Comparison of ENCODE assay signal across 8 cellular contexts in genomic region chrX:103685396-103685795, GRCh38. TPM values are rescaled to one million over a fixed set of nuclear protein-coding genes. Genes with fewer than 3 reads are reported as not detected.
A peak's percentile ranks its signal among the peaks of the same experiment; 100 is the strongest.
DNase-seq lines count a peak whose midpoint lies in the region; ATAC-seq, FAIRE-seq and TF ChIP-seq lines count a peak whose summit lies in the region.

No MANE protein-coding gene starts in this region.

- H2AFZ ChIP-seq in HepG2 (ENCODE audit: low read length) = no peak overlapping the region

- POLR2A ChIA-PET in A673 (lab: Charles Lee; ENCODE audit: low non-redundant PET) = no interaction called here
- POLR2A ChIA-PET in HepG2 (lab: Yijun Ruan, JAX) = interaction anchor here (0.6 to 2.6 kb wide), 5 partner anchors 11 to 121 kb away, joined by 3 to 11 read pairs (median 4); partner anchors contain the start of gene TCEAL1

- in situ Hi-C loops in HepG2 (cut with HindIII; ENCODE audit: extremely low pct_ligation_motif_present, low pct_unique_long_range_greater_than_20kb) = loop anchor here (25.0 kb wide), 1 partner anchor 477 kb away; the partner anchor contains the start of genes FAM199X and SLC25A53

- CTCF ChIA-PET in A673 (lab: Charles Lee) (interaction anchor here (1.1 kb wide), 1 partner anchor 55 kb away, joined by 5 read pairs; no protein-coding TSS in a partner anchor), HepG2 (lab: Yijun Ruan, JAX; ENCODE audit: low intra/inter-chr PET ratio, low total read pairs) (no interaction called here)

- peak overlapping the region; percentile 99 for H3K9ac ChIP-seq in HepG2 (ENCODE audit: insufficient read depth, low read depth, low read length)

- FAIRE-seq in HepG2 (lab: Jason Lieb, UNC) = no peak

- peaks cover 8% of the 10 kb centered on the region for H3K4me1 Mint-ChIP-seq in activated T-helper 2 cell treated with anti-CD3 and anti-CD28 coated beads, Interferon-gamma antibody, Interleukin-2, Interleukin-4, amounts not matched to agents 10 μg/mL and 5 μg/mL and 100 μg/mL, durations not matched to agents 14 hours and 24 hours and 36 hours (ENCODE audit: low read depth)

- no peaks in the 10 kb centered on the region for H3K27me3 ChIP-seq in A673 (replicated peaks; ENCODE audit: insufficient read depth, low read depth, low read length, poor library complexity)
- no peaks in the 10 kb centered on the region for H3K27me3 ChIP-seq in H7 (ENCODE audit: control insufficient read depth, insufficient read depth, low read length)
- H3K27me3 ChIP-seq in HepG2 (ENCODE audit: control insufficient read depth in 1 of 2, insufficient read depth in 2 of 2, low read length in 2 of 2) = no peaks in the 10 kb centered on the region; a peak in 1 of 5 replicates

- peaks cover 6% of the 10 kb centered on the region for H3K4me1 ChIP-seq in A673 (ENCODE audit: insufficient read depth, low read length, poor library complexity, severe bottlenecking)
- H3K4me1 ChIP-seq in HepG2 (ENCODE audit: insufficient read depth, low read length) = peaks cover 29% of the 10 kb centered on the region

- ATAC-seq in HepG2 = no peak
- ATAC-seq in GM18517 (IDR thresholded peaks at IDR 0.05; ENCODE audit: unreplicated experiment) = no peak

- H3K36me3 Mint-ChIP-seq in activated T-helper 2 cell treated with anti-CD3 and anti-CD28 coated beads, Interferon-gamma antibody, Interleukin-2, Interleukin-4, amounts not matched to agents 10 μg/mL and 5 μg/mL and 100 μg/mL, durations not matched to agents 14 hours and 24 hours and 36 hours (ENCODE audit: low read depth) = peaks cover 31% of the 10 kb centered on the region

- H3K36me3 ChIP-seq in A673 (ENCODE audit: insufficient read depth, low read length, poor library complexity, severe bottlenecking) (peaks cover 47% of the 10 kb centered on the region), H7 (replicated peaks; ENCODE audit: control insufficient read depth, insufficient read depth, low read length) (peaks cover 20% of the 10 kb centered on the region), HepG2 (replicated peaks in 1 of 2; ENCODE audit: control insufficient read depth in 1 of 2, insufficient read depth in 2 of 2, low read length in 2 of 2) (peaks cover 4 to 12% of the 10 kb centered on the region in 2 experiments; a peak in 3 of 5 replicates)

- no peak for TF ChIP-seq RAD21 in HepG2 (CRISPR knock-in tag; IDR thresholded peaks at IDR 0.05)

- H3K9me3 Mint-ChIP-seq in activated T-helper 2 cell treated with anti-CD3 and anti-CD28 coated beads, Interferon-gamma antibody, Interleukin-2, Interleukin-4, amounts not matched to agents 10 μg/mL and 5 μg/mL and 100 μg/mL, durations not matched to agents 14 hours and 24 hours and 36 hours = no peaks in the 10 kb centered on the region

- H3K4me3 Mint-ChIP-seq in activated T-helper 2 cell treated with anti-CD3 and anti-CD28 coated beads, Interferon-gamma antibody, Interleukin-2, Interleukin-4, amounts not matched to agents 10 μg/mL and 5 μg/mL and 100 μg/mL, durations not matched to agents 14 hours and 24 hours and 36 hours (ENCODE audit: low read depth) = peak overlapping the region; percentile 88

- no peaks in the 10 kb centered on the region for H3K9me3 ChIP-seq in A673 (ENCODE audit: low read depth, low read length, poor library complexity, severe bottlenecking)
- H3K9me3 ChIP-seq in HepG2 (ENCODE audit: low read length) = no peaks in the 10 kb centered on the region

- no peaks in the 10 kb centered on the region for H3K27me3 Mint-ChIP-seq in activated T-helper 2 cell treated with anti-CD3 and anti-CD28 coated beads, Interferon-gamma antibody, Interleukin-2, Interleukin-4, amounts not matched to agents 10 μg/mL and 5 μg/mL and 100 μg/mL, durations not matched to agents 14 hours and 24 hours and 36 hours (ENCODE audit: low read depth)

- H3K27ac ChIP-seq in A673 (ENCODE audit: low read depth, low read length, poor library complexity, severe bottlenecking) = peak overlapping the region; percentile 96
- H3K27ac ChIP-seq in HepG2 (ENCODE audit: extremely low read length, insufficient read depth, low read length) = peak overlapping the region; percentile 98

- TF ChIP-seq CTCF in A673 (conservative IDR thresholded peaks at IDR 0.05; ENCODE audit: low read depth, low read length) (no peak), HepG2 (CRISPR knock-in tag; IDR thresholded peaks at IDR 0.05) (no peak)

- H3K4me3 ChIP-seq in A673 (ENCODE audit: low read depth, low read length, poor library complexity, severe bottlenecking) (peak overlapping the region; percentile 70), H7 (ENCODE audit: insufficient read depth, low read depth, low read length) (peak overlapping the region; percentile 65), HepG2 (replicated peaks in 1 of 3; ENCODE audit: insufficient read depth in 1 of 3, low read depth in 2 of 3, low read length in 3 of 3) (peak overlapping the region; percentile 73 to 91 (median 78); a peak in 5 of 6 replicates)

- BruUV-seq in A673 (replicated peaks; lab: Mats Ljungman, UMichigan) = no TSS peak
- BruUV-seq in HepG2 (replicated peaks; lab: Mats Ljungman, UMichigan) = no TSS peak

- DNase-seq in A673 (ENCODE audit: low spot score) (no peak), H7 (no peak), HepG2 (ENCODE audit: low spot score) (no peak), NCI-H187 treated with DMSO at 0.1 percent for 48 hours (lab: John Stamatoyannopoulos, UW) (no peak), A172 (ENCODE audit: low spot score) (no peak), activated T-cell treated with anti-CD3 and anti-CD28 coated beads for 4 hours (no peak)
- DNase-seq in activated T-helper 2 cell treated with anti-CD3 and anti-CD28 coated beads, Interferon-gamma antibody, Interleukin-2, Interleukin-4, amounts not matched to agents 10 μg/mL and 5 μg/mL and 100 μg/mL, durations not matched to agents 14 hours and 24 hours and 36 hours (ENCODE audit: low spot score) = no peak

- H4K20me1 ChIP-seq in HepG2 (ENCODE audit: insufficient read depth, low read length) = peaks cover 13% of the 10 kb centered on the region; the same call in 1 of the 2 replicates

- 0% methylated on average over 5 of the region's 5 CpGs for WGBS in HepG2 (ENCODE audit: low lambda C conversion rate)

- TF ChIP-seq EP300 in HepG2 (IDR thresholded peaks at IDR 0.05; ENCODE audit: low read depth in 2 of 2, low read length in 2 of 2) (no peak), HepG2 (CRISPR knock-in tag; IDR thresholded peaks at IDR 0.05; ENCODE audit: borderline replicate concordance) (no peak)

- H3K27ac Mint-ChIP-seq in activated T-helper 2 cell treated with anti-CD3 and anti-CD28 coated beads, Interferon-gamma antibody, Interleukin-2, Interleukin-4, amounts not matched to agents 10 μg/mL and 5 μg/mL and 100 μg/mL, durations not matched to agents 14 hours and 24 hours and 36 hours = peak overlapping the region; percentile 84

- no peak for TF ChIP-seq POLR2A in HepG2 (IDR thresholded peaks at IDR 0.05; ENCODE audit: insufficient read depth in 1 of 2, low read depth in 2 of 2, low read length in 2 of 2)

- intact Hi-C loops in A673 (cut with micrococcal nuclease; ENCODE audit: unreplicated experiment) = loop anchor here (5.0 kb wide), 2 partner anchors 58 to 452 kb away; partner anchors contain the start of gene TCEAL1
- intact Hi-C loops in activated T-helper 2 cell treated with anti-CD3 and anti-CD28 coated beads, Interferon-gamma antibody, Interleukin-2, Interleukin-4, amounts not matched to agents 10 μg/mL and 5 μg/mL and 100 μg/mL, durations not matched to agents 14 hours and 24 hours and 36 hours (cut with micrococcal nuclease) = loop anchor here (5.0 kb wide), 3 partner anchors 58 to 438 kb away; partner anchors contain the start of gene TCEAL1
- intact Hi-C loops in HepG2 (cut with micrococcal nuclease; ENCODE audit: unreplicated experiment) = loop anchor here (5.0 kb wide), 3 partner anchors 58 to 153 kb away; partner anchors contain the start of genes TCEAL1 and TCEAL4

- H3K4me2 ChIP-seq in HepG2 (ENCODE audit: low read depth, low read length) = peak overlapping the region; percentile 77

- H3K79me2 ChIP-seq in HepG2 (ENCODE audit: insufficient read depth, low read length) = peaks cover 29% of the 10 kb centered on the region

RNA-seq across cellular contexts. Expression of gene MORF4L2, which starts 1.1 kb away (rescaled TPM):
- 450 and 473 TPM in 2 replicates for total RNA-seq in A673 (2021)
- 566 and 659 TPM in 2 replicates for total RNA-seq in H7 (2014; rRNA removed; shearing (Covaris generic))
- total RNA-seq in activated T-helper 2 cell treated with anti-CD3 and anti-CD28 coated beads, Interferon-gamma antibody, Interleukin-2, Interleukin-4, amounts not matched to agents 10 μg/mL and 5 μg/mL and 100 μg/mL, durations not matched to agents 14 hours and 24 hours and 36 hours = 241 and 249 TPM in 2 replicates
- total RNA-seq in HepG2 (2016; rRNA removed; fragmentation: Illumina TruSeq; extraction: Trizol) = 469 and 687 TPM in 2 replicates
- 65.6 and 69.7 TPM in 2 replicates for total RNA-seq in HepG2 (2016; cell fraction: cytosol; rRNA removed; fragmentation: Illumina TruSeq; extraction: Trizol; ENCODE audit: low read depth)
- total RNA-seq in HepG2 (2016; cell fraction: insoluble cytoplasmic fraction; rRNA removed; fragmentation: Illumina TruSeq; extraction: Trizol) = 454 and 705 TPM in 2 replicates
- total RNA-seq in HepG2 (2016; cell fraction: membrane; rRNA removed; fragmentation: Illumina TruSeq; extraction: Trizol) = 155 and 156 TPM in 2 replicates
- total RNA-seq in HepG2 (2016; cell fraction: nucleus; rRNA removed; fragmentation: Illumina TruSeq; extraction: Trizol) = 190 and 205 TPM in 2 replicates
- polyA plus RNA-seq in HepG2 (2011; rRNA removed) = 312 and 358 TPM in 2 replicates
- 252 and 394 TPM in 2 replicates for polyA plus RNA-seq in HepG2 (2011; cell fraction: cytosol; rRNA removed)
- 161 and 228 TPM in 2 replicates for polyA plus RNA-seq in HepG2 (2011; cell fraction: nucleus; rRNA removed)
- polyA plus RNA-seq in HepG2 (2012) = 304 and 421 TPM in 2 replicates
- polyA plus RNA-seq in HepG2 (2016; cell fraction: cytosol; fragmentation: Illumina TruSeq; extraction: Trizol; ENCODE audit: low read depth) = 36.8 and 38.0 TPM in 2 replicates
- 558 and 637 TPM in 2 replicates for polyA plus RNA-seq in HepG2 (2016; cell fraction: insoluble cytoplasmic fraction; fragmentation: Illumina TruSeq; extraction: Trizol; ENCODE audit: low read depth)
- polyA plus RNA-seq in HepG2 (2016; cell fraction: membrane; fragmentation: Illumina TruSeq; extraction: Trizol; ENCODE audit: low read depth) = 89.0 and 96.0 TPM in 2 replicates
- 444 and 460 TPM in 2 replicates for polyA plus RNA-seq in HepG2 (2016; cell fraction: nucleus; fragmentation: Illumina TruSeq; extraction: Trizol; ENCODE audit: insufficient read depth, low read depth)
- 93.9 and 199 TPM in 2 replicates for polyA minus RNA-seq in HepG2 (2011; rRNA and poly(A)+ RNA removed; ENCODE audit: low replicate concordance)
- polyA minus RNA-seq in HepG2 (2011; cell fraction: cytosol; rRNA and poly(A)+ RNA removed) = 113 and 127 TPM in 2 replicates
- 114 and 158 TPM in 2 replicates for polyA minus RNA-seq in HepG2 (2011; cell fraction: nucleus; rRNA and poly(A)+ RNA removed)
- total RNA-seq in A172 (2014; rRNA removed; shearing (Covaris generic)) = 347 and 427 TPM in 2 replicates

RNA-seq across cellular contexts. Expression of gene TMEM31, which starts 25.3 kb away (rescaled TPM):
- total RNA-seq in A673 (2021) = not detected in 2 replicates
- total RNA-seq in H7 (2014; rRNA removed; shearing (Covaris generic)) = 0.28 TPM in 1 of 2 replicates, not detected in the other
- not detected in 2 replicates for total RNA-seq in activated T-helper 2 cell treated with anti-CD3 and anti-CD28 coated beads, Interferon-gamma antibody, Interleukin-2, Interleukin-4, amounts not matched to agents 10 μg/mL and 5 μg/mL and 100 μg/mL, durations not matched to agents 14 hours and 24 hours and 36 hours
- not detected in 2 replicates for total RNA-seq in HepG2 (2016; rRNA removed; fragmentation: Illumina TruSeq; extraction: Trizol)
- not detected in 2 replicates for total RNA-seq in HepG2 (2016; cell fraction: cytosol; rRNA removed; fragmentation: Illumina TruSeq; extraction: Trizol; ENCODE audit: low read depth)
- not detected in 2 replicates for total RNA-seq in HepG2 (2016; cell fraction: insoluble cytoplasmic fraction; rRNA removed; fragmentation: Illumina TruSeq; extraction: Trizol)
- total RNA-seq in HepG2 (2016; cell fraction: membrane; rRNA removed; fragmentation: Illumina TruSeq; extraction: Trizol) = not detected in 2 replicates
- total RNA-seq in HepG2 (2016; cell fraction: nucleus; rRNA removed; fragmentation: Illumina TruSeq; extraction: Trizol) = not detected in 2 replicates
- 0.13 and 0.16 TPM in 2 replicates for polyA plus RNA-seq in HepG2 (2011; rRNA removed)
- not detected in 2 replicates for polyA plus RNA-seq in HepG2 (2011; cell fraction: cytosol; rRNA removed)
- polyA plus RNA-seq in HepG2 (2011; cell fraction: nucleus; rRNA removed) = 0.23 TPM in 1 of 2 replicates, not detected in the other
- polyA plus RNA-seq in HepG2 (2012) = 0.65 TPM in 1 of 2 replicates, not detected in the other
- not detected in 2 replicates for polyA plus RNA-seq in HepG2 (2016; cell fraction: cytosol; fragmentation: Illumina TruSeq; extraction: Trizol; ENCODE audit: low read depth)
- polyA plus RNA-seq in HepG2 (2016; cell fraction: insoluble cytoplasmic fraction; fragmentation: Illumina TruSeq; extraction: Trizol; ENCODE audit: low read depth) = not detected in 2 replicates
- not detected in 2 replicates for polyA plus RNA-seq in HepG2 (2016; cell fraction: membrane; fragmentation: Illumina TruSeq; extraction: Trizol; ENCODE audit: low read depth)
- not detected in 2 replicates for polyA plus RNA-seq in HepG2 (2016; cell fraction: nucleus; fragmentation: Illumina TruSeq; extraction: Trizol; ENCODE audit: insufficient read depth, low read depth)
- not detected in 2 replicates for polyA minus RNA-seq in HepG2 (2011; rRNA and poly(A)+ RNA removed; ENCODE audit: low replicate concordance)
- polyA minus RNA-seq in HepG2 (2011; cell fraction: cytosol; rRNA and poly(A)+ RNA removed) = not detected in 2 replicates
- polyA minus RNA-seq in HepG2 (2011; cell fraction: nucleus; rRNA and poly(A)+ RNA removed) = not detected in 2 replicates
- total RNA-seq in A172 (2014; rRNA removed; shearing (Covaris generic)) = not detected in 2 replicates

RNA-seq across cellular contexts. Expression of gene TCEAL1, which starts 56.6 kb away (rescaled TPM):
- 8.4 and 10.9 TPM in 2 replicates for total RNA-seq in A673 (2021)
- total RNA-seq in H7 (2014; rRNA removed; shearing (Covaris generic)) = 9.2 and 10.3 TPM in 2 replicates
- total RNA-seq in activated T-helper 2 cell treated with anti-CD3 and anti-CD28 coated beads, Interferon-gamma antibody, Interleukin-2, Interleukin-4, amounts not matched to agents 10 μg/mL and 5 μg/mL and 100 μg/mL, durations not matched to agents 14 hours and 24 hours and 36 hours = 4.2 and 5.0 TPM in 2 replicates
- 14.8 and 23.1 TPM in 2 replicates for total RNA-seq in HepG2 (2016; rRNA removed; fragmentation: Illumina TruSeq; extraction: Trizol)
- total RNA-seq in HepG2 (2016; cell fraction: cytosol; rRNA removed; fragmentation: Illumina TruSeq; extraction: Trizol; ENCODE audit: low read depth) = 7.1 TPM in 2 replicates
- 15.5 and 21.7 TPM in 2 replicates for total RNA-seq in HepG2 (2016; cell fraction: insoluble cytoplasmic fraction; rRNA removed; fragmentation: Illumina TruSeq; extraction: Trizol)
- total RNA-seq in HepG2 (2016; cell fraction: membrane; rRNA removed; fragmentation: Illumina TruSeq; extraction: Trizol) = 13.2 and 14.2 TPM in 2 replicates
- 10.2 and 10.3 TPM in 2 replicates for total RNA-seq in HepG2 (2016; cell fraction: nucleus; rRNA removed; fragmentation: Illumina TruSeq; extraction: Trizol)
- polyA plus RNA-seq in HepG2 (2011; rRNA removed) = 9.4 and 11.2 TPM in 2 replicates
- 8.4 and 10.8 TPM in 2 replicates for polyA plus RNA-seq in HepG2 (2011; cell fraction: cytosol; rRNA removed)
- polyA plus RNA-seq in HepG2 (2011; cell fraction: nucleus; rRNA removed) = 5.6 and 9.0 TPM in 2 replicates
- 11.4 and 14.8 TPM in 2 replicates for polyA plus RNA-seq in HepG2 (2012)
- polyA plus RNA-seq in HepG2 (2016; cell fraction: cytosol; fragmentation: Illumina TruSeq; extraction: Trizol; ENCODE audit: low read depth) = 7.0 and 7.2 TPM in 2 replicates
- polyA plus RNA-seq in HepG2 (2016; cell fraction: insoluble cytoplasmic fraction; fragmentation: Illumina TruSeq; extraction: Trizol; ENCODE audit: low read depth) = 34.4 and 35.1 TPM in 2 replicates
- 13.5 and 14.8 TPM in 2 replicates for polyA plus RNA-seq in HepG2 (2016; cell fraction: membrane; fragmentation: Illumina TruSeq; extraction: Trizol; ENCODE audit: low read depth)
- polyA plus RNA-seq in HepG2 (2016; cell fraction: nucleus; fragmentation: Illumina TruSeq; extraction: Trizol; ENCODE audit: insufficient read depth, low read depth) = 19.1 and 20.7 TPM in 2 replicates
- 2.3 and 4.0 TPM in 2 replicates for polyA minus RNA-seq in HepG2 (2011; rRNA and poly(A)+ RNA removed; ENCODE audit: low replicate concordance)
- 3.3 and 3.9 TPM in 2 replicates for polyA minus RNA-seq in HepG2 (2011; cell fraction: cytosol; rRNA and poly(A)+ RNA removed)
- 3.2 and 3.9 TPM in 2 replicates for polyA minus RNA-seq in HepG2 (2011; cell fraction: nucleus; rRNA and poly(A)+ RNA removed)
- total RNA-seq in A172 (2014; rRNA removed; shearing (Covaris generic)) = 26.3 and 43.2 TPM in 2 replicates
